Comparison of ENCODE assay signal across 8 cellular contexts in the genomic region with DNA sequence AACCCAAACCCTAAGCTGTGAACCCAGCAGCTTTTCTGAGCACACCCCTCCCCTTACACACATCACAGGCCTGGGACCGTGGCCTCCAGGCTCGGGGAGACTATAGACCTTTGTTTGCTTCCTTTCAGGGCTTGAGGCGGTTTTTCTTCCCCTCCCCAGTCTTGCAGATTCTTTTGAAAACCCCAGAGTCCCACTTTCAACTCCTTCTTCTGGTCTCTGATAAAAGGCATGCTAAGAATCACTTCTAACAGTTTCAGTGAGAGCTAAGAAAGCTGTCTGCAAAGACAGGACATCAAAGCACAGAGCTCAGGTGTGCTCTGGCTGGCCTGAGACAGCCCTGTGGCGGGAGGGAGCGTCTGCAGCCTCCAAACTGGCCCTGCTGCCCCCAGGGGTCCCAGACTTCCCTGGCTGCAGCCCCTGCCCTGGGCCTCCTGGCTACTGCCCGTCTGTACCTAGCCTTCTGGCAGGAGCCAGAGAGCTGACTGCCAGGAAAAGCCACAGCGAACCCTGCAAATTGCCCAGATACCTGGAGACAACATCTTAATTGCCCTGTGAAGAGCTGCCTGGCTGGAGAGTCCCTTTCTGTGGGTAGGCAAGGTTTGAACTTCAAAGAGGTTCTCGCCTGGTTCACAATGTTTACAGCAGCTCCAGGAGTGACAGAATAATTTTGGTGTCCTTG.
A peak's percentile ranks its signal among the peaks of the same experiment; 100 is the strongest.
DNase-seq lines count a peak whose midpoint lies in the region; ATAC-seq and TF ChIP-seq lines count a peak whose summit lies in the region.

No MANE protein-coding gene starts in this region.

- H3K4me3 Mint-ChIP-seq in activated T-cell treated with anti-CD3 and anti-CD28 coated beads, Interleukin-2, amount 50 U/mL, for 24 hours, result peak overlapping the region; percentile 2

- 5% methylated on average over 8 of the region's 8 CpGs for WGBS in SK-N-SH (ENCODE audit: low lambda C conversion rate)

- H3K9me3 ChIP-seq in SK-N-SH, result no peaks in the 10 kb centered on the region

- H3K27ac Mint-ChIP-seq in activated T-cell treated with anti-CD3 and anti-CD28 coated beads, Interleukin-2, amount 50 U/mL, for 24 hours, result peak overlapping the region; percentile 60

- H3K4me3 ChIP-seq in SK-N-SH (ENCODE audit: low read depth in 2 of 2, low read length in 1 of 2), result no peak overlapping the region

- no peak for TF ChIP-seq CTCF in SK-N-SH (IDR thresholded peaks at IDR 0.05)

- H3K36me3 ChIP-seq in SK-N-SH (replicated peaks in 1 of 2; ENCODE audit: control insufficient read depth in 1 of 2, insufficient read depth in 2 of 2, low read length in 1 of 2), result no peaks in the 10 kb centered on the region

- no peaks in the 10 kb centered on the region for H3K27me3 ChIP-seq in SK-N-SH (ENCODE audit: insufficient read depth)

- TF ChIP-seq RAD21 in SK-N-SH (IDR thresholded peaks at IDR 0.05; ENCODE audit: low read length), result peak; percentile 25; the same call in 1 of the 2 replicates

- ATAC-seq in SK-N-SH treated with all-trans-retinoic acid at 6 μM for 48 hours (no peak), HG03354 (IDR thresholded peaks at IDR 0.05; ENCODE audit: poor library complexity, severe bottlenecking, unreplicated experiment) (peak; percentile 55), sciatic nerve (peak; percentile 54), Right ventricle myocardium superior (ENCODE audit: poor library complexity) (no peak)

- CTCF ChIA-PET in SK-N-SH (lab: Yijun Ruan, JAX), result interaction anchor here (0.9 to 2.1 kb wide), 8 partner anchors 13 to 358 kb away, joined by 3 to 27 read pairs (median 5); a partner anchor contains a TSS

- H4K20me1 ChIP-seq in SK-N-SH (ENCODE audit: insufficient read depth), result no peaks in the 10 kb centered on the region

- H3K9me2 ChIP-seq in SK-N-SH, result no peaks in the 10 kb centered on the region

- H3K9me3 Mint-ChIP-seq in activated T-cell treated with anti-CD3 and anti-CD28 coated beads, Interleukin-2, amount 50 U/mL, for 24 hours, result no peaks in the 10 kb centered on the region

- peaks cover 78% of the 10 kb centered on the region for H3K4me1 Mint-ChIP-seq in activated T-cell treated with anti-CD3 and anti-CD28 coated beads, Interleukin-2, amount 50 U/mL, for 24 hours (ENCODE audit: low read depth)

- H3K27me3 Mint-ChIP-seq in activated T-cell treated with anti-CD3 and anti-CD28 coated beads, Interleukin-2, amount 50 U/mL, for 24 hours, result no peaks in the 10 kb centered on the region

- peak in 1 of 2 experiments; percentile 42; a peak in 1 of 4 replicates for TF ChIP-seq EP300 in SK-N-SH (IDR thresholded peaks at IDR 0.05; ENCODE audit: borderline replicate concordance in 1 of 2, low read depth in 1 of 2, low read length in 1 of 2)

- no peak overlapping the region for H2AFZ ChIP-seq in SK-N-SH (ENCODE audit: low read depth)

- H3K9ac ChIP-seq in SK-N-SH, result no peak overlapping the region

- no peaks in the 10 kb centered on the region for H3K36me3 Mint-ChIP-seq in activated T-cell treated with anti-CD3 and anti-CD28 coated beads, Interleukin-2, amount 50 U/mL, for 24 hours (ENCODE audit: low read depth)

- peak; percentile 55 for DNase-seq in SK-N-SH
- DNase-seq in activated T-cell treated with anti-CD3 and anti-CD28 coated beads, Interleukin-2, amount 50 U/mL, for 24 hours, result no peak
- DNase-seq in sciatic nerve (ENCODE audit: low spot score), result no peak
- no peak for DNase-seq in GF-D8 (lab: John Stamatoyannopoulos, UW)
- DNase-seq in AG20443 (ENCODE audit: low spot score), result no peak
- DNase-seq in Right ventricle myocardium superior, result no peak

- peak overlapping the region in 1 of 2 experiments; percentile 69; a peak in 2 of 4 replicates for H3K27ac ChIP-seq in SK-N-SH (ENCODE audit: low read depth in 2 of 2, low read length in 1 of 2)

- POLR2A ChIA-PET in SK-N-SH (lab: Yijun Ruan, JAX), result interaction anchor here (1.9 to 5.3 kb wide), 2 partner anchors 68 to 138 kb away, joined by 19 to 27 read pairs; a partner anchor contains a TSS

- no peaks in the 10 kb centered on the region for H3K79me2 ChIP-seq in SK-N-SH (ENCODE audit: insufficient read depth)

- intact Hi-C loops in sciatic nerve (cut with DNase I) (no loop called here), Right ventricle myocardium superior (cut with DNase I) (no loop called here)

- H3K4me1 ChIP-seq in SK-N-SH (ENCODE audit: control insufficient read depth in 1 of 2, insufficient read depth in 2 of 2, low read depth in 1 of 2, low read length in 1 of 2), result peaks cover 0 to 64% of the 10 kb centered on the region in 2 experiments; a peak in 1 of 4 replicates

- no peaks in the 10 kb centered on the region for H3F3A ChIP-seq in SK-N-SH (replicated peaks; ENCODE audit: insufficient read depth)

- no peak overlapping the region for H3K4me2 ChIP-seq in SK-N-SH

TF ChIP-seq in SK-N-SH, 30 proteins besides CTCF, POLR2A, EP300 and RAD21:
- no peak for TF ChIP-seq EZH2phosphoT487 (IDR thresholded peaks at IDR 0.05; ENCODE audit: borderline replicate concordance, low read depth)
- TF ChIP-seq NFIC (IDR thresholded peaks at IDR 0.05; ENCODE audit: borderline replicate concordance), result no peak
- TF ChIP-seq GATA2 (CRISPR knock-in tag; IDR thresholded peaks at IDR 0.05), result peak; percentile 73
- TF ChIP-seq FOXM1 (IDR thresholded peaks at IDR 0.05; ENCODE audit: low read depth), result no peak

TF ChIP-seq in SK-N-SH treated with all-trans-retinoic acid at 6 μM for 48 hours, 23 proteins besides CTCF, POLR2A, EP300 and RAD21 (continues in another document):
- no peak for TF ChIP-seq ZNF565 (CRISPR knock-in tag; conservative IDR thresholded peaks at IDR 0.05; ENCODE audit: low read depth)
- no peak for TF ChIP-seq ZFP30 (CRISPR knock-in tag; IDR thresholded peaks at IDR 0.05)
- no peak for TF ChIP-seq ESRRG (CRISPR knock-in tag; IDR thresholded peaks at IDR 0.05)
- TF ChIP-seq, protein P1, sequence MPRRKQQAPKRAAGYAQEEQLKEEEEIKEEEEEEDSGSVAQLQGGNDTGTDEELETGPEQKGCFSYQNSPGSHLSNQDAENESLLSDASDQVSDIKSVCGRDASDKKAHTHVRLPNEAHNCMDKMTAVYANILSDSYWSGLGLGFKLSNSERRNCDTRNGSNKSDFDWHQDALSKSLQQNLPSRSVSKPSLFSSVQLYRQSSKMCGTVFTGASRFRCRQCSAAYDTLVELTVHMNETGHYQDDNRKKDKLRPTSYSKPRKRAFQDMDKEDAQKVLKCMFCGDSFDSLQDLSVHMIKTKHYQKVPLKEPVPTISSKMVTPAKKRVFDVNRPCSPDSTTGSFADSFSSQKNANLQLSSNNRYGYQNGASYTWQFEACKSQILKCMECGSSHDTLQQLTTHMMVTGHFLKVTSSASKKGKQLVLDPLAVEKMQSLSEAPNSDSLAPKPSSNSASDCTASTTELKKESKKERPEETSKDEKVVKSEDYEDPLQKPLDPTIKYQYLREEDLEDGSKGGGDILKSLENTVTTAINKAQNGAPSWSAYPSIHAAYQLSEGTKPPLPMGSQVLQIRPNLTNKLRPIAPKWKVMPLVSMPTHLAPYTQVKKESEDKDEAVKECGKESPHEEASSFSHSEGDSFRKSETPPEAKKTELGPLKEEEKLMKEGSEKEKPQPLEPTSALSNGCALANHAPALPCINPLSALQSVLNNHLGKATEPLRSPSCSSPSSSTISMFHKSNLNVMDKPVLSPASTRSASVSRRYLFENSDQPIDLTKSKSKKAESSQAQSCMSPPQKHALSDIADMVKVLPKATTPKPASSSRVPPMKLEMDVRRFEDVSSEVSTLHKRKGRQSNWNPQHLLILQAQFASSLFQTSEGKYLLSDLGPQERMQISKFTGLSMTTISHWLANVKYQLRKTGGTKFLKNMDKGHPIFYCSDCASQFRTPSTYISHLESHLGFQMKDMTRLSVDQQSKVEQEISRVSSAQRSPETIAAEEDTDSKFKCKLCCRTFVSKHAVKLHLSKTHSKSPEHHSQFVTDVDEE (CRISPR knock-in tag; IDR thresholded peaks at IDR 0.05), result no peak
- TF ChIP-seq, protein P2, sequence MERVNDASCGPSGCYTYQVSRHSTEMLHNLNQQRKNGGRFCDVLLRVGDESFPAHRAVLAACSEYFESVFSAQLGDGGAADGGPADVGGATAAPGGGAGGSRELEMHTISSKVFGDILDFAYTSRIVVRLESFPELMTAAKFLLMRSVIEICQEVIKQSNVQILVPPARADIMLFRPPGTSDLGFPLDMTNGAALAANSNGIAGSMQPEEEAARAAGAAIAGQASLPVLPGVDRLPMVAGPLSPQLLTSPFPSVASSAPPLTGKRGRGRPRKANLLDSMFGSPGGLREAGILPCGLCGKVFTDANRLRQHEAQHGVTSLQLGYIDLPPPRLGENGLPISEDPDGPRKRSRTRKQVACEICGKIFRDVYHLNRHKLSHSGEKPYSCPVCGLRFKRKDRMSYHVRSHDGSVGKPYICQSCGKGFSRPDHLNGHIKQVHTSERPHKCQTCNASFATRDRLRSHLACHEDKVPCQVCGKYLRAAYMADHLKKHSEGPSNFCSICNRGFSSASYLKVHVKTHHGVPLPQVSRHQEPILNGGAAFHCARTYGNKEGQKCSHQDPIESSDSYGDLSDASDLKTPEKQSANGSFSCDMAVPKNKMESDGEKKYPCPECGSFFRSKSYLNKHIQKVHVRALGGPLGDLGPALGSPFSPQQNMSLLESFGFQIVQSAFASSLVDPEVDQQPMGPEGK (CRISPR knock-in tag; IDR thresholded peaks at IDR 0.05; ENCODE audit: borderline replicate concordance), result no peak
- TF ChIP-seq GLIS3 (CRISPR knock-in tag; IDR thresholded peaks at IDR 0.05), result no peak
- TF ChIP-seq TOX (CRISPR knock-in tag; IDR thresholded peaks at IDR 0.05; ENCODE audit: borderline replicate concordance), result no peak
- no peak for TF ChIP-seq RARB (CRISPR knock-in tag; IDR thresholded peaks at IDR 0.05)
- no peak for TF ChIP-seq ARNTL (CRISPR knock-in tag; IDR thresholded peaks at IDR 0.05; ENCODE audit: borderline replicate concordance, low read depth)
- TF ChIP-seq, protein P3, sequence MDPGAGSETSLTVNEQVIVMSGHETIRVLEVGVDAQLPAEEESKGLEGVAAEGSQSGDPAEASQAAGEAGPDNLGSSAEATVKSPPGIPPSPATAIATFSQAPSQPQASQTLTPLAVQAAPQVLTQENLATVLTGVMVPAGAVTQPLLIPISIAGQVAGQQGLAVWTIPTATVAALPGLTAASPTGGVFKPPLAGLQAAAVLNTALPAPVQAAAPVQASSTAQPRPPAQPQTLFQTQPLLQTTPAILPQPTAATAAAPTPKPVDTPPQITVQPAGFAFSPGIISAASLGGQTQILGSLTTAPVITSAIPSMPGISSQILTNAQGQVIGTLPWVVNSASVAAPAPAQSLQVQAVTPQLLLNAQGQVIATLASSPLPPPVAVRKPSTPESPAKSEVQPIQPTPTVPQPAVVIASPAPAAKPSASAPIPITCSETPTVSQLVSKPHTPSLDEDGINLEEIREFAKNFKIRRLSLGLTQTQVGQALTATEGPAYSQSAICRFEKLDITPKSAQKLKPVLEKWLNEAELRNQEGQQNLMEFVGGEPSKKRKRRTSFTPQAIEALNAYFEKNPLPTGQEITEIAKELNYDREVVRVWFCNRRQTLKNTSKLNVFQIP (CRISPR knock-in tag; IDR thresholded peaks at IDR 0.05; ENCODE audit: borderline replicate concordance, low read depth), result no peak
- no peak for TF ChIP-seq ZNF70 (CRISPR knock-in tag; IDR thresholded peaks at IDR 0.05)

Comparison
In these comparisons a context has a peak if more than half of its experiments do, and no peak if none do; other contexts are left out.
1. ATAC-seq: peak in HG03354 (single experiment) and sciatic nerve (single experiment); none in SK-N-SH treated with all-trans-retinoic acid at 6 μM for 48 hours (single experiment) and Right ventricle myocardium superior (single experiment).